ENCODE assay signal across 17 cellular contexts in genomic region chr11:128708660-128709059, GRCh38. TPM values are rescaled to one million over a fixed set of nuclear protein-coding genes. Genes with fewer than 3 reads are reported as not detected.
DNase-seq lines count a peak whose midpoint lies in the region; ATAC-seq and TF ChIP-seq lines count a peak whose summit lies in the region.
"Had no signal": no experiment of that assay in that cellular context is flagged by ENCODE, and none has a peak within 500 bp of the region (broad histone marks: within the 10 kb centered on the region; RNA-seq: fewer than 3 reads in every experiment).

No MANE protein-coding gene starts in this region.

- no peak overlapping the region for H3K4me3 ChIP-seq in right cardiac atrium (ENCODE audit: low read length)
- no peak overlapping the region for H3K4me3 ChIP-seq in SJSA1
- no peak overlapping the region for H3K4me3 ChIP-seq in lower lobe of right lung
- no peak overlapping the region for H3K4me3 ChIP-seq in upper lobe of left lung
- H3K4me3 ChIP-seq: sigmoid colon had no signal

- 86% methylated on average over 5 of the region's 5 CpGs for WGBS in right cardiac atrium
- WGBS in upper lobe of left lung, 2 donors: 86 to 92% methylated on average over 5 of the region's 5 CpGs

- H3K36me3 ChIP-seq in SJSA1: no peaks in the 10 kb centered on the region; the same call in 1 of the 2 replicates
- H3K36me3 ChIP-seq in lower lobe of right lung: no peaks in the 10 kb centered on the region
- peaks cover 0 to 4% (median 0%) of the 10 kb centered on the region in 4 donors for H3K36me3 ChIP-seq in upper lobe of left lung
- H3K36me3 ChIP-seq: sigmoid colon had no signal

- TF ChIP-seq CTCF in lower lobe of right lung (IDR thresholded peaks at IDR 0.05) (no peak), upper lobe of left lung (IDR thresholded peaks at IDR 0.05) (no peak)

- TF ChIP-seq EP300 in upper lobe of left lung (IDR thresholded peaks at IDR 0.05): no peak

- no peak for TF ChIP-seq POLR2A in upper lobe of left lung (IDR thresholded peaks at IDR 0.05)

- H3K27ac ChIP-seq in right cardiac atrium (ENCODE audit: low read length) (peak overlapping the region; percentile 66), SJSA1 (peak overlapping the region; percentile 96), lower lobe of right lung (peak overlapping the region; percentile 44), upper lobe of left lung (peak overlapping the region in 3 of 4 donors; percentile 59 to 75 (median 69))

- no peak for DNase-seq in right cardiac atrium
- no peak for DNase-seq in cardiac septum (ENCODE audit: low spot score)
- DNase-seq in SJSA1 (ENCODE audit: low read depth in 1 of 2, low spot score in 2 of 2): no peak
- no peak for DNase-seq in lower lobe of right lung
- DNase-seq in upper lobe of left lung: no peak
- DNase-seq in NCI-H146 (lab: John Stamatoyannopoulos, UW): no peak
- no peak for DNase-seq in GOT3 (lab: John Stamatoyannopoulos, UW)
- DNase-seq: activated CD4-positive, CD25-positive, alpha-beta regulatory T cell; amygdala; cerebellar nuclear complex; effector memory CD4-positive, alpha-beta T cell; H9; NCI-H1105 treated with DMSO at 0.1 percent for 48 hours; NCI-H524 treated with DMSO at 0.1 percent for 48 hours; sigmoid colon; stimulated activated CD4-positive, alpha-beta T cell treated with anti-CD3 and anti-CD28 coated beads, Interleukin-2, amount 100 ng/mL, for 24 hours had no signal

- H3K9me3 ChIP-seq in right cardiac atrium (ENCODE audit: control insufficient read depth, low read length): no peaks in the 10 kb centered on the region
- no peaks in the 10 kb centered on the region for H3K9me3 ChIP-seq in SJSA1 (replicated peaks)
- no peaks in the 10 kb centered on the region for H3K9me3 ChIP-seq in lower lobe of right lung
- no peaks in the 10 kb centered on the region for H3K9me3 ChIP-seq in upper lobe of left lung
- H3K9me3 ChIP-seq: sigmoid colon had no signal

- H3K4me1 ChIP-seq in right cardiac atrium (ENCODE audit: control insufficient read depth, insufficient read depth, low read length): peaks cover 6% of the 10 kb centered on the region
- H3K4me1 ChIP-seq in SJSA1 (replicated peaks): peaks cover 56% of the 10 kb centered on the region
- peaks cover 84% of the 10 kb centered on the region for H3K4me1 ChIP-seq in lower lobe of right lung
- H3K4me1 ChIP-seq in upper lobe of left lung: peaks cover 37 to 70% (median 58%) of the 10 kb centered on the region in 4 donors
- H3K4me1 ChIP-seq: sigmoid colon had no signal

- ATAC-seq in right cardiac atrium (no peak), lower lobe of right lung (no peak), upper lobe of left lung (ENCODE audit: low FRiP score in 2 of 2) (no peak)
- ATAC-seq in activated CD4-positive, CD25-positive, alpha-beta regulatory T cell treated with anti-CD3 and anti-CD28 coated beads, Interleukin-2, amount 50 U/mL, for 24 hours: no peak

- intact Hi-C loops in right cardiac atrium (cut with DNase I) (no loop called here), cardiac septum (cut with DNase I) (no loop called here), lower lobe of right lung (cut with DNase I) (no loop called here)

- H3K27me3 ChIP-seq in right cardiac atrium (ENCODE audit: control insufficient read depth, insufficient read depth) (no peaks in the 10 kb centered on the region), SJSA1 (replicated peaks) (no peaks in the 10 kb centered on the region), lower lobe of right lung (ENCODE audit: low read depth) (no peaks in the 10 kb centered on the region), upper lobe of left lung (no peaks in the 10 kb centered on the region)
- H3K27me3 ChIP-seq: sigmoid colon had no signal

RNA-seq across cellular contexts. Expression of gene FLI1, which starts 14.8 kb away (rescaled TPM):
- total RNA-seq in right cardiac atrium (10 to 100 TPM; 14.9 to 22.3 (median 17.2) TPM), cardiac septum (18.9 TPM), lower lobe of right lung (64.2 TPM), upper lobe of left lung (10 to 100 TPM; 36.3 to 80.1 (median 54.4) TPM)
- 12.4 TPM for polyA plus RNA-seq in right cardiac atrium
- total RNA-seq in SJSA1 (2014; rRNA removed; shearing (Covaris generic)): 8.4 and 10.7 TPM in 2 replicates

Comparison
In these comparisons a context has a peak if more than half of its experiments do, and no peak if none do; other contexts are left out.
1. H3K27ac ChIP-seq: peak in every context shown above with its lines; median percentile 96 in SJSA1; 69 in upper lobe of left lung; 66 in right cardiac atrium; 44 in lower lobe of right lung.